In the genomic region with DNA sequence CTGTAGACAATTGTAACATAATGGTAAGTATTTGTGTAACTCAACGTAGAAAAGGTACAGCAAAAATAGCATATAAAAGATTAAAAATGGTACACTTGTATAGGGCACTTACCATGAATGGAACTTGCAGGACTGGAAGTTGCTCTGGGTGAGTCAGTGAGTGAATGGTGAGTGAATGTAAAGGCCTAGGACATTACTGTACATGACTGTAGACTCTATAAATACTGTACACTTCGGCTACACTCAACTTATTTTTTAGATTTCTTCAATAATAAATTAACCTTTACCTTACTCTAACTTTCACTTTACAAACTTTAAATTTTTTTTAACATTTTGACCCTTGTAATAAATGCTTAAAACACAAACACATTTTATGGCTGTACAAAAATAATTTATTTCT, we compare ENCODE assay signal across 19 cellular contexts.
DNase-seq lines count a peak whose midpoint lies in the region; ATAC-seq and TF ChIP-seq lines count a peak whose summit lies in the region.
"Had no signal": no experiment of that assay in that cellular context is flagged by ENCODE, and none has a peak within 500 bp of the region (broad histone marks: within the 10 kb centered on the region; RNA-seq: fewer than 3 reads in every experiment).

No MANE protein-coding gene starts in this region.

- peaks cover 18% of the 10 kb centered on the region for H3K4me1 ChIP-seq in left ventricle myocardium inferior
- no peaks in the 10 kb centered on the region for H3K4me1 ChIP-seq in foreskin keratinocyte
- H3K4me1 ChIP-seq: A549, Caco-2 had no signal

- H3K4me3 Mint-ChIP-seq in naive thymus-derived CD8-positive, alpha-beta T cell = no peak overlapping the region
- H3K4me3 Mint-ChIP-seq: CD4-positive, alpha-beta T cell; HFFc6 had no signal

- POLR2A ChIA-PET in naive thymus-derived CD8-positive, alpha-beta T cell (lab: Charles Lee) = no interaction called here

- peak overlapping the region; percentile 73 for H3K27ac ChIP-seq in left ventricle myocardium inferior (replicated peaks)
- no peak overlapping the region for H3K27ac ChIP-seq in foreskin keratinocyte
- H3K27ac ChIP-seq: 22Rv1, A549, C4-2B had no signal

- H3K27me3 ChIP-seq in left ventricle myocardium inferior (ENCODE audit: low read depth) (no peaks in the 10 kb centered on the region), foreskin keratinocyte (no peaks in the 10 kb centered on the region)

- peaks cover 0 to 10% (median 0%) of the 10 kb centered on the region in 9 donors for H3K9me3 Mint-ChIP-seq in naive thymus-derived CD8-positive, alpha-beta T cell
- H3K9me3 Mint-ChIP-seq: CD4-positive, alpha-beta T cell; HFFc6 had no signal

- H3K27ac Mint-ChIP-seq in naive thymus-derived CD8-positive, alpha-beta T cell = no peak overlapping the region
- H3K27ac Mint-ChIP-seq: CD4-positive, alpha-beta T cell; HFFc6 had no signal

- no peak for TF ChIP-seq CTCF in left ventricle myocardium inferior (IDR thresholded peaks at IDR 0.05; ENCODE audit: borderline replicate concordance)
- TF ChIP-seq CTCF in foreskin keratinocyte (conservative IDR thresholded peaks at IDR 0.05) = no peak

- H3K36me3 ChIP-seq in left ventricle myocardium inferior = no peaks in the 10 kb centered on the region

- H3K27me3 Mint-ChIP-seq in naive thymus-derived CD8-positive, alpha-beta T cell = peaks cover 5 to 13% (median 9%) of the 10 kb centered on the region in 5 donors

- DNase-seq in left ventricle myocardium inferior = no peak
- no peak for DNase-seq in Right ventricle myocardium inferior (ENCODE audit: missing footprints)
- DNase-seq in RKO (ENCODE audit: low spot score) = peak; percentile 8
- DNase-seq in foreskin keratinocyte = peak in 1 of 2 donors; percentile 42
- DNase-seq in hypothalamus (lab: John Stamatoyannopoulos, UW) = no peak
- DNase-seq in naive thymus-derived CD8-positive, alpha-beta T cell = no peak
- DNase-seq: AML-193; Caco-2; CD4-positive, alpha-beta T cell; GDM1; GOT3; H7; HFFc6; IMR-90 had no signal

- ATAC-seq in Right ventricle myocardium inferior (no peak), foreskin keratinocyte (peak; percentile 35), GM21737 (IDR thresholded peaks at IDR 0.05; ENCODE audit: unreplicated experiment) (no peak)
- no peak for ATAC-seq in naive thymus-derived CD8-positive, alpha-beta T cell
- ATAC-seq: A549, HCT116 had no signal

- intact Hi-C loops in left ventricle myocardium inferior (cut with micrococcal nuclease) (no loop called here), Right ventricle myocardium inferior (cut with DNase I) (no loop called here)

- no peaks in the 10 kb centered on the region for H3K36me3 Mint-ChIP-seq in naive thymus-derived CD8-positive, alpha-beta T cell

- H3K4me1 Mint-ChIP-seq in naive thymus-derived CD8-positive, alpha-beta T cell = no peaks in the 10 kb centered on the region

- no peaks in the 10 kb centered on the region for H3K9me3 ChIP-seq in left ventricle myocardium inferior (replicated peaks)
- H3K9me3 ChIP-seq: A549, Caco-2 had no signal

- H3K4me3 ChIP-seq in left ventricle myocardium inferior = no peak overlapping the region
- H3K4me3 ChIP-seq: A549 had no signal
